ENCODE assay signal across 1 cellular context in genomic region chr10:103231047-103231551, GRCh38.
TF ChIP-seq lines count a peak whose summit lies in the region.

No MANE protein-coding gene starts in this region.

TF ChIP-seq in HCT116, 20 proteins besides CTCF, POLR2A, EP300 and RAD21 (continued from another document):
- TF ChIP-seq REST (IDR thresholded peaks at IDR 0.05; ENCODE audit: low read depth) = no peak
- TF ChIP-seq TCF7L2 (IDR thresholded peaks at IDR 0.05; ENCODE audit: borderline replicate concordance, extremely low read depth, insufficient read depth, insufficient read length) = no peak
- peak; percentile 41; the same call in 1 of the 2 replicates for TF ChIP-seq SIN3A (IDR thresholded peaks at IDR 0.05; ENCODE audit: low read depth)
- TF ChIP-seq ELF1 (IDR thresholded peaks at IDR 0.05; ENCODE audit: borderline replicate concordance, low read depth) = no peak
- TF ChIP-seq FOSL1 (IDR thresholded peaks at IDR 0.05; ENCODE audit: low read depth) = peak; percentile 62; the same call in 1 of the 2 replicates
- peak; percentile 61; the same call in 1 of the 2 replicates for TF ChIP-seq CBX3 (IDR thresholded peaks at IDR 0.05; ENCODE audit: low read depth)
- TF ChIP-seq POLR2AphosphoS5 (IDR thresholded peaks at IDR 0.05; ENCODE audit: low read depth, low read length) = peak; percentile 39; the same call in 1 of the 2 replicates
- TF ChIP-seq ATF3 (IDR thresholded peaks at IDR 0.05) = no peak
- TF ChIP-seq SRF (IDR thresholded peaks at IDR 0.05; ENCODE audit: low read depth) = no peak
- no peak for TF ChIP-seq YY1 (IDR thresholded peaks at IDR 0.05; ENCODE audit: extremely low read depth, insufficient replicate concordance, low read depth, low read length)
- peak; percentile 60; the same call in 1 of the 2 replicates for TF ChIP-seq JUND (IDR thresholded peaks at IDR 0.05)
- TF ChIP-seq ZBTB33 (IDR thresholded peaks at IDR 0.05; ENCODE audit: extremely low read depth, insufficient replicate concordance, low read length) = no peak
- TF ChIP-seq SP1 (IDR thresholded peaks at IDR 0.05; ENCODE audit: low read depth) = peak; percentile 83
